8 cellular contexts compared by ENCODE assay signal in the genomic region with DNA sequence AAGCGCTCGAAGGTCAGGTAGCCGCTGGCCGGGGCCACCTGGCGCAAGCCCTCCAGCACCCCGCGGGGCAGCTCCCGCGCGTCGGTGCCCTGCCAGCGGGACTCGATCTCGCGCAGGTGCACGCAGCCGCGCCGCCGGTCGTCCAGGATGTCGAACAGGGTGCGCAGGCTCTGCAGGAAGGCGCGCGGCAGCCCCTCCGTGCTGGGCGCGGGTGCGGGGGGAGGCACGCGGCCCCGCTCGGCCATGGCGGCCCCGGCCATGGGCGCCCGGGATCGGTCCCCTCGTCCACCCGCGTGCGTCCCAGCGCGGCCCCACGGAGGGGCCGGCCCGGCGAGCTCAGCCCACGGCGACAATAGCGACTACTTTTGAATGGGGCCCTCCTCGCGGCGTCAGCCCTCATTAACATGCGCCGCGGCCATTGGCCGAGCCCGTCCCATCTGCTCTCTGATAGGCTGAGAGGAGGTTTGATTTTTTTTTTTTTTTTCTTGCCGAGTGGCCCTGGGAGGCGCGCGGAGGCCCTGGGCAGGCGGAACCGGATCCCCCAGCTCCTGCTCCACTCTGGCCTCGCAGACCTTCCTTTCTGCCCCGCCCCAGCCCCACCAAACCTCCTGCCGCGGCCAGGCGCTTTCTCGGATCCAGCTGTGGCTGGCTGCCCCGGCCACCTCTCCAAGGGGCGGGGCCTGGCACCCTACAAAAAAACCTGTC. TPM values are rescaled to one million over a fixed set of nuclear protein-coding genes. Genes with fewer than 3 reads are reported as not detected.
DNase-seq lines count a peak whose midpoint lies in the region; FAIRE-seq and TF ChIP-seq lines count a peak whose summit lies in the region.

A gene with protein sequence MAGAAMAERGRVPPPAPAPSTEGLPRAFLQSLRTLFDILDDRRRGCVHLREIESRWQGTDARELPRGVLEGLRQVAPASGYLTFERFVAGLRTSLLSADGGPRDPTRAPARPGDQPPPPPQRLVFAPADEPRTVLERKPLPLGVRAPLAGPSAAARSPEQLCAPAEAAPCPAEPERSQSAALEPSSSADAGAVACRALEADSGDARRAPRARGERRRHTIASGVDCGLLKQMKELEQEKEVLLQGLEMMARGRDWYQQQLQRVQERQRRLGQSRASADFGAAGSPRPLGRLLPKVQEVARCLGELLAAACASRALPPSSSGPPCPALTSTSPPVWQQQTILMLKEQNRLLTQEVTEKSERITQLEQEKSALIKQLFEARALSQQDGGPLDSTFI (minus strand): TSS at position 357 of the 705 bp plus-strand sequence. CDS start 97 bp downstream, at position 260.

- H3K4me1 Mint-ChIP-seq in activated T-helper 2 cell treated with anti-CD3 and anti-CD28 coated beads, Interferon-gamma antibody, Interleukin-2, Interleukin-4, amounts not matched to agents 10 μg/mL and 5 μg/mL and 100 μg/mL, durations not matched to agents 14 hours and 24 hours and 36 hours (ENCODE audit: low read depth), result peaks cover 18% of the 10 kb centered on the region

- peaks cover 13% of the 10 kb centered on the region for H4K20me1 ChIP-seq in DOHH2 (ENCODE audit: control insufficient read depth, insufficient read depth, low read depth, low read length)
- 0 out of 2 replicates have a peak, but pooled peaks cover 3% of the 10 kb centered on the region for H4K20me1 ChIP-seq in MM.1S (ENCODE audit: insufficient read depth, low read length)
- no peaks in the 10 kb centered on the region for H4K20me1 ChIP-seq in neural cell (ENCODE audit: insufficient read depth)

- peak within 1 kb of the TSS; percentile 72 for H3K27ac Mint-ChIP-seq in activated T-helper 2 cell treated with anti-CD3 and anti-CD28 coated beads, Interferon-gamma antibody, Interleukin-2, Interleukin-4, amounts not matched to agents 10 μg/mL and 5 μg/mL and 100 μg/mL, durations not matched to agents 14 hours and 24 hours and 36 hours

- FAIRE-seq in H54 (lab: Jason Lieb, UNC), result peak; percentile 70

- H3K4me3 Mint-ChIP-seq in activated T-helper 2 cell treated with anti-CD3 and anti-CD28 coated beads, Interferon-gamma antibody, Interleukin-2, Interleukin-4, amounts not matched to agents 10 μg/mL and 5 μg/mL and 100 μg/mL, durations not matched to agents 14 hours and 24 hours and 36 hours (ENCODE audit: low read depth), result peak within 1 kb of the TSS; percentile 83

- H3K9me3 ChIP-seq in DOHH2 (ENCODE audit: control insufficient read depth, insufficient read depth, low read length) (no peaks in the 10 kb centered on the region), MM.1S (replicated peaks; ENCODE audit: insufficient read depth, low read length) (no peaks in the 10 kb centered on the region), neural cell (ENCODE audit: low read length) (no peaks in the 10 kb centered on the region), stomach (no peaks in the 10 kb centered on the region)

- 0 to 1% (median 0%) methylated on average over 36 to 74 of the region's 74 CpGs for WGBS in stomach, 5 donors

- H2AFZ ChIP-seq in MM.1S (ENCODE audit: low read length) (peak within 1 kb of the TSS; percentile 91), neural cell (ENCODE audit: low read depth, low read length) (no peak within 1 kb of the TSS)

- TF ChIP-seq RAD21 in neural cell (conservative IDR thresholded peaks at IDR 0.05), result no peak

- no peaks in the 10 kb centered on the region for H3K36me3 Mint-ChIP-seq in activated T-helper 2 cell treated with anti-CD3 and anti-CD28 coated beads, Interferon-gamma antibody, Interleukin-2, Interleukin-4, amounts not matched to agents 10 μg/mL and 5 μg/mL and 100 μg/mL, durations not matched to agents 14 hours and 24 hours and 36 hours (ENCODE audit: low read depth)

- H3K79me2 ChIP-seq in DOHH2 (ENCODE audit: control insufficient read depth, low read length), result peaks cover 42% of the 10 kb centered on the region
- H3K79me2 ChIP-seq in MM.1S (ENCODE audit: low read length), result peaks cover 29% of the 10 kb centered on the region
- H3K79me2 ChIP-seq in neural cell (replicated peaks; ENCODE audit: insufficient read depth, low read length), result no peaks in the 10 kb centered on the region

- H3K27me3 ChIP-seq in DOHH2 (ENCODE audit: control insufficient read depth, low read length), result no peaks in the 10 kb centered on the region
- no peaks in the 10 kb centered on the region for H3K27me3 ChIP-seq in MM.1S (replicated peaks; ENCODE audit: insufficient read depth, low read length)
- H3K27me3 ChIP-seq in neural cell (ENCODE audit: insufficient read depth, low read depth, low read length), result peaks cover 25% of the 10 kb centered on the region
- peaks cover 0 to 25% (median 11%) of the 10 kb centered on the region in 3 donors for H3K27me3 ChIP-seq in stomach

- TF ChIP-seq EP300 in neural cell (conservative IDR thresholded peaks at IDR 0.05; ENCODE audit: poor library complexity, severe bottlenecking), result no peak
- TF ChIP-seq EP300 in stomach (IDR thresholded peaks at IDR 0.05), result no peak

- H3K9me3 Mint-ChIP-seq in activated T-helper 2 cell treated with anti-CD3 and anti-CD28 coated beads, Interferon-gamma antibody, Interleukin-2, Interleukin-4, amounts not matched to agents 10 μg/mL and 5 μg/mL and 100 μg/mL, durations not matched to agents 14 hours and 24 hours and 36 hours, result no peaks in the 10 kb centered on the region

- no peak for TF ChIP-seq CTCF in DOHH2 (IDR thresholded peaks at IDR 0.05; ENCODE audit: low read depth, low read length, poor library complexity, severe bottlenecking)
- TF ChIP-seq CTCF in MM.1S (IDR thresholded peaks at IDR 0.05; ENCODE audit: low read length), result no peak
- TF ChIP-seq CTCF in fibroblast of the aortic adventitia (IDR thresholded peaks at IDR 0.05; ENCODE audit: insufficient read depth, low read length), result no peak
- TF ChIP-seq CTCF in neural cell (IDR thresholded peaks at IDR 0.05; ENCODE audit: poor library complexity, severe bottlenecking), result no peak
- TF ChIP-seq CTCF in stomach (IDR thresholded peaks at IDR 0.05), result no peak

- peak; percentile 100 for DNase-seq in H54 (ENCODE audit: insufficient read length, low spot score)
- DNase-seq in MM.1S, result peak; percentile 94
- peak; percentile 89 to 91 for DNase-seq in SHP77 (lab: John Stamatoyannopoulos, UW)
- peak; percentile 87 for DNase-seq in activated T-helper 2 cell treated with anti-CD3 and anti-CD28 coated beads, Interferon-gamma antibody, Interleukin-2, Interleukin-4, amounts not matched to agents 10 μg/mL and 5 μg/mL and 100 μg/mL, durations not matched to agents 14 hours and 24 hours and 36 hours (ENCODE audit: low spot score)
- peak; percentile 76 for DNase-seq in fibroblast of the aortic adventitia (ENCODE audit: low read depth)
- DNase-seq in stomach, result peak; percentile 93

- no peaks in the 10 kb centered on the region for H3K27me3 Mint-ChIP-seq in activated T-helper 2 cell treated with anti-CD3 and anti-CD28 coated beads, Interferon-gamma antibody, Interleukin-2, Interleukin-4, amounts not matched to agents 10 μg/mL and 5 μg/mL and 100 μg/mL, durations not matched to agents 14 hours and 24 hours and 36 hours (ENCODE audit: low read depth)

- TF ChIP-seq POLR2A in H54 (IDR thresholded peaks at IDR 0.05; ENCODE audit: low read depth, low read length), result peak; percentile 63
- no peak for TF ChIP-seq POLR2A in stomach (IDR thresholded peaks at IDR 0.05)

- peak within 1 kb of the TSS; percentile 67; the same call in 1 of the 2 replicates for H3K9ac ChIP-seq in MM.1S (ENCODE audit: low read length)
- no peak within 1 kb of the TSS for H3K9ac ChIP-seq in neural cell (ENCODE audit: low read length)

- H3K4me1 ChIP-seq in DOHH2 (ENCODE audit: control insufficient read depth, low read length), result peaks cover 44% of the 10 kb centered on the region
- peaks cover 24% of the 10 kb centered on the region for H3K4me1 ChIP-seq in MM.1S (ENCODE audit: low read length)
- peaks cover 21 to 54% (median 30%) of the 10 kb centered on the region in 4 donors for H3K4me1 ChIP-seq in stomach

- H3F3A ChIP-seq in DOHH2 (ENCODE audit: control insufficient read depth, insufficient read depth) (peaks cover 3% of the 10 kb centered on the region; the same call in 1 of the 2 replicates), MM.1S (ENCODE audit: insufficient read depth, low read length) (peaks cover 10% of the 10 kb centered on the region), neural cell (ENCODE audit: insufficient read depth, low read length, poor library complexity, severe bottlenecking) (no peaks in the 10 kb centered on the region)

- H3K4me2 ChIP-seq in DOHH2 (ENCODE audit: low read length) (peak within 1 kb of the TSS; percentile 79), MM.1S (ENCODE audit: low read depth, low read length) (peak within 1 kb of the TSS; percentile 99), neural cell (ENCODE audit: low read length) (no peak within 1 kb of the TSS)

- peaks cover 11% of the 10 kb centered on the region for H3K36me3 ChIP-seq in DOHH2 (ENCODE audit: control insufficient read depth, low read length)
- no peaks in the 10 kb centered on the region for H3K36me3 ChIP-seq in MM.1S (replicated peaks; ENCODE audit: insufficient read depth, low read length)
- no peaks in the 10 kb centered on the region for H3K36me3 ChIP-seq in neural cell (ENCODE audit: insufficient read depth, low read length)
- no peaks in the 10 kb centered on the region for H3K36me3 ChIP-seq in stomach

- H3K27ac ChIP-seq in DOHH2 (ENCODE audit: low read depth, low read length) (peak within 1 kb of the TSS; percentile 22), MM.1S (ENCODE audit: low read length) (peak within 1 kb of the TSS; percentile 46; the same call in 1 of the 2 replicates), neural cell (ENCODE audit: low read length) (no peak within 1 kb of the TSS), stomach (peak within 1 kb of the TSS; percentile 79 to 84 (median 82))

- intact Hi-C loops in activated T-helper 2 cell treated with anti-CD3 and anti-CD28 coated beads, Interferon-gamma antibody, Interleukin-2, Interleukin-4, amounts not matched to agents 10 μg/mL and 5 μg/mL and 100 μg/mL, durations not matched to agents 14 hours and 24 hours and 36 hours (cut with micrococcal nuclease), result loop anchor here (1.0 kb wide), 2 partner anchors 16 to 24 kb away; partner anchors contain the start of genes MAN1B1 and NPDC1
- intact Hi-C loops in stomach (cut with DNase I; ENCODE audit: low total_unique reads), result no loop called here

- H3K9me2 ChIP-seq in DOHH2 (replicated peaks; ENCODE audit: control insufficient read depth, low read length) (no peaks in the 10 kb centered on the region), MM.1S (replicated peaks; ENCODE audit: insufficient read depth, low read length) (no peaks in the 10 kb centered on the region), neural cell (ENCODE audit: insufficient read depth, low read length) (no peaks in the 10 kb centered on the region)

- peak within 1 kb of the TSS; percentile 95 for H3K4me3 ChIP-seq in DOHH2 (ENCODE audit: low read length)
- peak within 1 kb of the TSS; percentile 86 for H3K4me3 ChIP-seq in MM.1S (ENCODE audit: low read length)
- H3K4me3 ChIP-seq in fibroblast of the aortic adventitia (ENCODE audit: low read depth, low read length), result peak within 1 kb of the TSS; percentile 49
- peak within 1 kb of the TSS; percentile 59 for H3K4me3 ChIP-seq in neural cell (ENCODE audit: low read length)
- peak within 1 kb of the TSS; percentile 46 to 53 (median 48) for H3K4me3 ChIP-seq in stomach

RNA-seq across cellular contexts. Expression of the gene that starts here (rescaled TPM):
- 26.5 and 27.1 TPM in 2 replicates for total RNA-seq in activated T-helper 2 cell treated with anti-CD3 and anti-CD28 coated beads, Interferon-gamma antibody, Interleukin-2, Interleukin-4, amounts not matched to agents 10 μg/mL and 5 μg/mL and 100 μg/mL, durations not matched to agents 14 hours and 24 hours and 36 hours
- total RNA-seq in fibroblast of the aortic adventitia (ENCODE audit: low replicate concordance), result 0.41 and 1.5 TPM in 2 replicates
- polyA plus RNA-seq in neural cell, result 0.22 and 0.96 TPM in 2 replicates
- polyA minus RNA-seq in neural cell, result 0.97 and 1.0 TPM in 2 replicates
- total RNA-seq in stomach, result 10 to 100 TPM in 1 of 5 donors, 1 to 10 TPM in 3, not detected in 1; 2.9 to 84.9 (median 4.4) TPM
- polyA plus RNA-seq in stomach, result 1 to 10 TPM; 1.7 to 5.0 (median 3.8) TPM
